Comparison of ENCODE assay signal across 9 cellular contexts in the genomic region with DNA sequence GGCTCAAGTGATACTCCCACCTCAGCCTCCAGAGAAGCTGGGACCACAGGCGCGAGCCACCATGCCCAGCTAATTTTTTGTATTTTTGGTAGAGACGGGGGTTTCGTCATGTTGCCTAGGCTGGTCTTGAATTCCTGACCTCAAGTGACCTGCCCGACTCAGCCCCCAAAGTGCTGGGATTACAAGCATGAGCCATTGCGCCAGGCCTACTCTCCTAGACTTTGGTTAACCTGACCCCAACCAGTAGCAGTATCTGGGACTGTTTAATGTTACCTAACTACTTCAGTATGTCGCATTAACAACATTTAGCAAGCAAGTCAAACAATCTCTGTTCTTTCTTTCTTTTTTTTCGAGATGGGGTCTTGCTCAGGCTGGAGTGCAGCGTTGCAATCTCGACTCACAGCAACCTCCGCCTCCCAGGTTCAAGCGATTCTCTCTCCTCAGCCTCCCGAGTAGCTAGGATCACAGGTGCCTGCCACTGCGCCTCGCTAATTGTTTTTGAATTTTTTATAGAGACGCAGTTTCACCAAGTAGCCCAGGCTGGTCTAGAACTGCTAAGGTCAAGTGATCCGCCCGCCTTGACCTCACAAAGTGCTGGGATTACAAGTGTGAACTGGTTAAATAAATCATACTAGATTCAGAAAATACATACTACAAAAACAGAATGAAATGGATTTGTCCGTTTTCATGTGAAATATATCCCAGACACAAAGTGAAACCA. TPM values are rescaled to one million over a fixed set of nuclear protein-coding genes. Genes with fewer than 3 reads are reported as not detected.
DNase-seq lines count a peak whose midpoint lies in the region; ATAC-seq, FAIRE-seq and TF ChIP-seq lines count a peak whose summit lies in the region.
"Had no signal": no experiment of that assay in that cellular context is flagged by ENCODE, and none has a peak within 500 bp of the region (broad histone marks: within the 10 kb centered on the region; RNA-seq: fewer than 3 reads in every experiment).

No MANE protein-coding gene starts in this region.

- ATAC-seq in heart left ventricle (no peak), upper lobe of right lung (no peak), GM18909 (IDR thresholded peaks at IDR 0.05; ENCODE audit: poor library complexity, unreplicated experiment) (no peak)

- H3K9me3 ChIP-seq in heart left ventricle (no peaks in the 10 kb centered on the region), liver (ENCODE audit: control insufficient read depth in 4 of 4, low read length in 3 of 4) (no peaks in the 10 kb centered on the region), upper lobe of right lung (no peaks in the 10 kb centered on the region)

- H3K4me1 ChIP-seq in heart left ventricle (peaks cover 0 to 33% (median 15%) of the 10 kb centered on the region in 12 donors), liver (ENCODE audit: control insufficient read depth in 4 of 4, insufficient read depth in 4 of 4, low read length in 3 of 4) (peaks cover 0 to 11% (median 4%) of the 10 kb centered on the region in 4 donors), upper lobe of right lung (peaks cover 21% of the 10 kb centered on the region)

- FAIRE-seq in HTR-8/SVneo (lab: Jason Lieb, UNC), result no peak

- H3K27me3 Mint-ChIP-seq in activated naive CD8-positive, alpha-beta T cell, result no peaks in the 10 kb centered on the region

- H3K4me3 ChIP-seq in heart left ventricle, result peak overlapping the region in 9 of 12 donors; percentile 83 to 98 (median 89)
- H3K4me3 ChIP-seq in liver (ENCODE audit: low read depth in 1 of 3, low read length in 3 of 3), result peak overlapping the region; percentile 50 to 94 (median 93)
- peak overlapping the region; percentile 72 for H3K4me3 ChIP-seq in upper lobe of right lung

- TF ChIP-seq RAD21 in liver (IDR thresholded peaks at IDR 0.05), result no peak

- H3K27ac Mint-ChIP-seq in activated naive CD8-positive, alpha-beta T cell, result no peak overlapping the region

- no peaks in the 10 kb centered on the region for H3K9me3 Mint-ChIP-seq in activated naive CD8-positive, alpha-beta T cell (ENCODE audit: low read depth)

- H3K9ac ChIP-seq in liver (ENCODE audit: low read depth in 1 of 2, low read length in 2 of 2), result peak overlapping the region; percentile 80 to 96

- intact Hi-C loops in heart left ventricle (cut with DNase I), result no loop called here
- intact Hi-C loops in cardiac septum (cut with DNase I), result no loop called here
- intact Hi-C loops in upper lobe of right lung (cut with DNase I), result loop anchor here (10.0 kb wide), 1 partner anchor 54 kb away; no protein-coding TSS in a partner anchor

- WGBS in heart left ventricle, 4 donors, result 91 to 95% (median 95%) methylated on average over 19 of the region's 19 CpGs
- WGBS in liver, result 36% methylated on average over 19 of the region's 19 CpGs

- no peaks in the 10 kb centered on the region for H3K36me3 Mint-ChIP-seq in activated naive CD8-positive, alpha-beta T cell

- H3K27me3 ChIP-seq in heart left ventricle (no peaks in the 10 kb centered on the region), liver (ENCODE audit: control insufficient read depth in 4 of 4, insufficient read depth in 4 of 4, low read length in 3 of 4) (no peaks in the 10 kb centered on the region), upper lobe of right lung (no peaks in the 10 kb centered on the region)

- H3K4me1 Mint-ChIP-seq in activated naive CD8-positive, alpha-beta T cell (ENCODE audit: low read depth), result peaks cover 50% of the 10 kb centered on the region

- H3K36me3 ChIP-seq in heart left ventricle (no peaks in the 10 kb centered on the region), liver (ENCODE audit: control insufficient read depth in 4 of 4, insufficient read depth in 3 of 4, low read depth in 1 of 4, low read length in 3 of 4) (no peaks in the 10 kb centered on the region), upper lobe of right lung (no peaks in the 10 kb centered on the region)

- no peak for DNase-seq in heart left ventricle
- no peak for DNase-seq in cardiac septum (ENCODE audit: low spot score)
- DNase-seq in upper lobe of right lung, result no peak
- DNase-seq in HTR-8/SVneo (ENCODE audit: insufficient read length, low spot score), result no peak
- DNase-seq in foreskin melanocyte, result no peak
- DNase-seq: NCI-H2171 had no signal

- TF ChIP-seq CTCF in heart left ventricle (IDR thresholded peaks at IDR 0.05), result no peak
- no peak for TF ChIP-seq CTCF in liver (IDR thresholded peaks at IDR 0.05; ENCODE audit: low read depth, low read length, missing input control)
- no peak for TF ChIP-seq CTCF in upper lobe of right lung (IDR thresholded peaks at IDR 0.05)

- TF ChIP-seq POLR2A in heart left ventricle (IDR thresholded peaks at IDR 0.05), result no peak

- H3K27ac ChIP-seq in heart left ventricle (peak overlapping the region in 5 of 12 donors; percentile 94 to 97 (median 95)), liver (ENCODE audit: low read depth in 1 of 2, low read length in 2 of 2) (peak overlapping the region; percentile 97 to 100), upper lobe of right lung (no peak overlapping the region)

- peak overlapping the region; percentile 93 for H3K4me3 Mint-ChIP-seq in activated naive CD8-positive, alpha-beta T cell

TF ChIP-seq in liver, 16 proteins besides CTCF, POLR2A, EP300 and RAD21 (continues in another document):
- TF ChIP-seq, protein P1, sequence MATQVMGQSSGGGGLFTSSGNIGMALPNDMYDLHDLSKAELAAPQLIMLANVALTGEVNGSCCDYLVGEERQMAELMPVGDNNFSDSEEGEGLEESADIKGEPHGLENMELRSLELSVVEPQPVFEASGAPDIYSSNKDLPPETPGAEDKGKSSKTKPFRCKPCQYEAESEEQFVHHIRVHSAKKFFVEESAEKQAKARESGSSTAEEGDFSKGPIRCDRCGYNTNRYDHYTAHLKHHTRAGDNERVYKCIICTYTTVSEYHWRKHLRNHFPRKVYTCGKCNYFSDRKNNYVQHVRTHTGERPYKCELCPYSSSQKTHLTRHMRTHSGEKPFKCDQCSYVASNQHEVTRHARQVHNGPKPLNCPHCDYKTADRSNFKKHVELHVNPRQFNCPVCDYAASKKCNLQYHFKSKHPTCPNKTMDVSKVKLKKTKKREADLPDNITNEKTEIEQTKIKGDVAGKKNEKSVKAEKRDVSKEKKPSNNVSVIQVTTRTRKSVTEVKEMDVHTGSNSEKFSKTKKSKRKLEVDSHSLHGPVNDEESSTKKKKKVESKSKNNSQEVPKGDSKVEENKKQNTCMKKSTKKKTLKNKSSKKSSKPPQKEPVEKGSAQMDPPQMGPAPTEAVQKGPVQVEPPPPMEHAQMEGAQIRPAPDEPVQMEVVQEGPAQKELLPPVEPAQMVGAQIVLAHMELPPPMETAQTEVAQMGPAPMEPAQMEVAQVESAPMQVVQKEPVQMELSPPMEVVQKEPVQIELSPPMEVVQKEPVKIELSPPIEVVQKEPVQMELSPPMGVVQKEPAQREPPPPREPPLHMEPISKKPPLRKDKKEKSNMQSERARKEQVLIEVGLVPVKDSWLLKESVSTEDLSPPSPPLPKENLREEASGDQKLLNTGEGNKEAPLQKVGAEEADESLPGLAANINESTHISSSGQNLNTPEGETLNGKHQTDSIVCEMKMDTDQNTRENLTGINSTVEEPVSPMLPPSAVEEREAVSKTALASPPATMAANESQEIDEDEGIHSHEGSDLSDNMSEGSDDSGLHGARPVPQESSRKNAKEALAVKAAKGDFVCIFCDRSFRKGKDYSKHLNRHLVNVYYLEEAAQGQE (IDR thresholded peaks at IDR 0.05), result peak; percentile 31
- TF ChIP-seq, protein P2, sequence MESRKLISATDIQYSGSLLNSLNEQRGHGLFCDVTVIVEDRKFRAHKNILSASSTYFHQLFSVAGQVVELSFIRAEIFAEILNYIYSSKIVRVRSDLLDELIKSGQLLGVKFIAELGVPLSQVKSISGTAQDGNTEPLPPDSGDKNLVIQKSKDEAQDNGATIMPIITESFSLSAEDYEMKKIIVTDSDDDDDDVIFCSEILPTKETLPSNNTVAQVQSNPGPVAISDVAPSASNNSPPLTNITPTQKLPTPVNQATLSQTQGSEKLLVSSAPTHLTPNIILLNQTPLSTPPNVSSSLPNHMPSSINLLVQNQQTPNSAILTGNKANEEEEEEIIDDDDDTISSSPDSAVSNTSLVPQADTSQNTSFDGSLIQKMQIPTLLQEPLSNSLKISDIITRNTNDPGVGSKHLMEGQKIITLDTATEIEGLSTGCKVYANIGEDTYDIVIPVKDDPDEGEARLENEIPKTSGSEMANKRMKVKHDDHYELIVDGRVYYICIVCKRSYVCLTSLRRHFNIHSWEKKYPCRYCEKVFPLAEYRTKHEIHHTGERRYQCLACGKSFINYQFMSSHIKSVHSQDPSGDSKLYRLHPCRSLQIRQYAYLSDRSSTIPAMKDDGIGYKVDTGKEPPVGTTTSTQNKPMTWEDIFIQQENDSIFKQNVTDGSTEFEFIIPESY (IDR thresholded peaks at IDR 0.05), result peak; percentile 4
- peak; percentile 38 for TF ChIP-seq YY1 (IDR thresholded peaks at IDR 0.05)
- no peak for TF ChIP-seq JUND (IDR thresholded peaks at IDR 0.05)
- TF ChIP-seq EGR1 (IDR thresholded peaks at IDR 0.05; ENCODE audit: low read depth in 2 of 2), result no peak
- TF ChIP-seq RXRA (IDR thresholded peaks at IDR 0.05), result peak; percentile 73 to 83
- no peak for TF ChIP-seq FOXA1 (IDR thresholded peaks at IDR 0.05)
- TF ChIP-seq, protein P3, sequence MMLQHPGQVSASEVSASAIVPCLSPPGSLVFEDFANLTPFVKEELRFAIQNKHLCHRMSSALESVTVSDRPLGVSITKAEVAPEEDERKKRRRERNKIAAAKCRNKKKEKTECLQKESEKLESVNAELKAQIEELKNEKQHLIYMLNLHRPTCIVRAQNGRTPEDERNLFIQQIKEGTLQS (IDR thresholded peaks at IDR 0.05), result no peak
- peak; percentile 52 for TF ChIP-seq TAF1 (conservative IDR thresholded peaks at IDR 0.05)
- TF ChIP-seq NR2F2 (IDR thresholded peaks at IDR 0.05), result no peak
- no peak for TF ChIP-seq GABPA (IDR thresholded peaks at IDR 0.05 in 1 of 2, conservative IDR thresholded peaks at IDR 0.05 in 1 of 2)
- TF ChIP-seq HNF4G (IDR thresholded peaks at IDR 0.05), result peak; percentile 60
- TF ChIP-seq FOXA2 (IDR thresholded peaks at IDR 0.05), result no peak

RNA-seq across cellular contexts. Expression of gene AK3, which starts 2.0 kb away (rescaled TPM):
- total RNA-seq in heart left ventricle (100 to 1,000 TPM; 117 to 231 (median 159) TPM), cardiac septum (108 TPM), liver (100 to 1,000 TPM in 1 of 2 donors, 10 to 100 TPM in 1; 86.6 to 115 TPM), upper lobe of right lung (44.2 TPM)
- polyA plus RNA-seq in heart left ventricle (10 to 100 TPM; 47.8 to 49.1 TPM), liver (100 to 1,000 TPM in 1 of 2 donors, 10 to 100 TPM in 1; 70.6 to 181 TPM)

RNA-seq across cellular contexts. Expression of gene RCL1, which starts 53.7 kb away (rescaled TPM):
- total RNA-seq in heart left ventricle (10 to 100 TPM in 1 of 9 donors, 1 to 10 TPM in 8; 5.1 to 10.1 (median 7.2) TPM), cardiac septum (8.5 TPM), liver (100 to 1,000 TPM in 1 of 2 donors, 10 to 100 TPM in 1; 52.2 to 121 TPM), upper lobe of right lung (19.6 TPM)
- polyA plus RNA-seq in heart left ventricle (10 to 100 TPM in 1 of 2 donors, 1 to 10 TPM in 1; 3.8 to 11.3 TPM), liver (100 to 1,000 TPM in 1 of 2 donors, 10 to 100 TPM in 1; 53.6 to 120 TPM)

RNA-seq across cellular contexts. Expression of gene CDC37L1, which starts 59.7 kb away (rescaled TPM):
- total RNA-seq in heart left ventricle (100 to 1,000 TPM in 1 of 9 donors, 10 to 100 TPM in 8; 29.3 to 100 (median 34.9) TPM), cardiac septum (43.0 TPM), liver (10 to 100 TPM; 11.3 to 32.8 TPM), upper lobe of right lung (23.6 TPM)
- polyA plus RNA-seq in heart left ventricle (10 to 100 TPM; 15.6 to 92.9 TPM), liver (10 to 100 TPM; 15.9 to 22.8 TPM)
